Comparison of ENCODE assay signal across 9 cellular contexts in genomic region chr1:233327938-233328660, GRCh38. TPM values are rescaled to one million over a fixed set of nuclear protein-coding genes. Genes with fewer than 3 reads are reported as not detected.
DNase-seq lines count a peak whose midpoint lies in the region; ATAC-seq and TF ChIP-seq lines count a peak whose summit lies in the region.
"Had no signal": no experiment of that assay in that cellular context is flagged by ENCODE, and none has a peak within 500 bp of the region (broad histone marks: within the 10 kb centered on the region; RNA-seq: fewer than 3 reads in every experiment).

No MANE protein-coding gene starts in this region.

- POLR2A ChIA-PET in CD4-positive, alpha-beta memory T cell (lab: Charles Lee; ENCODE audit: partially characterized antibody): interaction anchor here (0.8 to 2.5 kb wide), 6 partner anchors 10 to 77 kb away, joined by 3 to 19 read pairs (median 3); partner anchors contain the start of gene PCNX2

- ATAC-seq in GM19395 (IDR thresholded peaks at IDR 0.05; ENCODE audit: unreplicated experiment): peak; percentile 33
- peak; percentile 23 for ATAC-seq in HG03442 (IDR thresholded peaks at IDR 0.05; ENCODE audit: unreplicated experiment)

- no peak for TF ChIP-seq POLR2A in testis (IDR thresholded peaks at IDR 0.05)

- CTCF ChIA-PET in CD4-positive, alpha-beta memory T cell (lab: Charles Lee; ENCODE audit: partially characterized antibody): interaction anchor here (1.1 to 1.6 kb wide), 2 partner anchors 23 to 27 kb away, joined by 3 to 5 read pairs; no protein-coding TSS in a partner anchor

- H3K4me1 ChIP-seq in CD4-positive, alpha-beta memory T cell (ENCODE audit: insufficient read depth, low read length): peaks cover 9% of the 10 kb centered on the region
- peaks cover 23% of the 10 kb centered on the region for H3K4me1 ChIP-seq in mononuclear cell (ENCODE audit: insufficient read depth, low read length)
- H3K4me1 ChIP-seq in testis: no peaks in the 10 kb centered on the region

- no peaks in the 10 kb centered on the region for H3K9me3 Mint-ChIP-seq in CD4-positive, alpha-beta memory T cell
- H3K9me3 Mint-ChIP-seq: T-helper 1 cell treated with Interleukin-12 subunit alpha and Interleukin-12 subunit beta and Interleukin-4 antibody, amounts not matched to agents 30 μg/mL and 1 μg/mL, for 36 hours had no signal

- H3K36me3 ChIP-seq in CD4-positive, alpha-beta memory T cell (ENCODE audit: insufficient read depth, low read length): no peaks in the 10 kb centered on the region
- H3K36me3 ChIP-seq in WERI-Rb-1: peaks cover 2% of the 10 kb centered on the region; the same call in 1 of the 2 replicates
- no peaks in the 10 kb centered on the region for H3K36me3 ChIP-seq in testis (ENCODE audit: low read depth, missing control alignments)

- no peak overlapping the region for H3K27ac Mint-ChIP-seq in CD4-positive, alpha-beta memory T cell
- H3K27ac Mint-ChIP-seq: T-helper 1 cell treated with Interleukin-12 subunit alpha and Interleukin-12 subunit beta and Interleukin-4 antibody, amounts not matched to agents 30 μg/mL and 1 μg/mL, for 36 hours had no signal

- H3K27me3 ChIP-seq in CD4-positive, alpha-beta memory T cell (ENCODE audit: insufficient read depth, low read length): no peaks in the 10 kb centered on the region
- H3K27me3 ChIP-seq in WERI-Rb-1 (ENCODE audit: insufficient read depth, low read depth, severe bottlenecking) (peaks cover 6% of the 10 kb centered on the region), mononuclear cell (ENCODE audit: insufficient read depth, low read length) (peaks cover 18% of the 10 kb centered on the region), testis (no peaks in the 10 kb centered on the region)

- no peaks in the 10 kb centered on the region for H3K9me3 ChIP-seq in CD4-positive, alpha-beta memory T cell (ENCODE audit: control insufficient read depth in 1 of 2, low read length in 2 of 2)
- H3K9me3 ChIP-seq in WERI-Rb-1 (ENCODE audit: severe bottlenecking) (no peaks in the 10 kb centered on the region), mononuclear cell (ENCODE audit: low read depth, low read length) (no peaks in the 10 kb centered on the region), testis (no peaks in the 10 kb centered on the region)

- H3K4me1 Mint-ChIP-seq in CD4-positive, alpha-beta memory T cell: peaks cover 9 to 20% (median 13%) of the 10 kb centered on the region in 4 donors

- no peak for TF ChIP-seq CTCF in WERI-Rb-1 (IDR thresholded peaks at IDR 0.05; ENCODE audit: low read depth, low read length)
- TF ChIP-seq CTCF in testis (IDR thresholded peaks at IDR 0.05): no peak

- no peaks in the 10 kb centered on the region for H3K27me3 Mint-ChIP-seq in CD4-positive, alpha-beta memory T cell

- peak overlapping the region; percentile 11 to 60 for H3K4me3 ChIP-seq in CD4-positive, alpha-beta memory T cell (ENCODE audit: low read length in 2 of 2)
- H3K4me3 ChIP-seq in WERI-Rb-1 (ENCODE audit: low read depth, low read length): peak overlapping the region; percentile 65
- peak overlapping the region; percentile 51 for H3K4me3 ChIP-seq in mononuclear cell (ENCODE audit: low read length)
- peak overlapping the region; percentile 64 to 77 for H3K4me3 ChIP-seq in testis

- intact Hi-C loops in CD4-positive, alpha-beta memory T cell (cut with micrococcal nuclease): loop anchor here (1.0 kb wide), 1 partner anchor 33 kb away; the partner anchor contains the start of gene PCNX2
- intact Hi-C loops in testis (cut with DNase I; ENCODE audit: low total_unique reads): no loop called here

- H3K27ac ChIP-seq in CD4-positive, alpha-beta memory T cell (ENCODE audit: low read depth, low read length): peak overlapping the region; percentile 31
- peak overlapping the region; percentile 70 for H3K27ac ChIP-seq in WERI-Rb-1
- peak overlapping the region; percentile 67 to 69 for H3K27ac ChIP-seq in testis

- H3K4me3 Mint-ChIP-seq in CD4-positive, alpha-beta memory T cell: peak overlapping the region in 4 of 8 donors; percentile 17 to 63 (median 48)

- H3K36me3 Mint-ChIP-seq in CD4-positive, alpha-beta memory T cell: peaks cover 0 to 2% of the 10 kb centered on the region in 2 donors

- whole genome bisulfite sequencing in testis, 2 donors: 0 to 1% methylated on average over 23 to 47 of the region's 105 CpGs

- DNase-seq in CD4-positive, alpha-beta memory T cell: peak; percentile 28 to 48 (median 43)
- DNase-seq in WERI-Rb-1 (peak; percentile 39), ecto neural progenitor cell (ENCODE audit: low spot score) (peak; percentile 60), testis (no peak), AG08395 (ENCODE audit: low spot score) (no peak)

RNA-seq across cellular contexts. Expression of gene MAP3K21, which starts 0.6 kb away (rescaled TPM):
- 1 to 10 TPM; 2.8 to 3.0 TPM for total RNA-seq in CD4-positive, alpha-beta memory T cell
- under 1 TPM in 1 of 2 donors, not detected in 1; 0.69 TPM for polyA plus RNA-seq in CD4-positive, alpha-beta memory T cell
- 2.4 TPM for total RNA-seq in mononuclear cell
- 100 to 1,000 TPM in 1 of 2 donors, 10 to 100 TPM in 1; 80.2 to 111 TPM for total RNA-seq in testis
- 17.2 TPM for polyA plus RNA-seq in testis (ENCODE audit: insufficient read depth, low read depth, low replicate concordance)

RNA-seq across cellular contexts. Expression of gene PCNX2, which starts 32.6 kb away (rescaled TPM):
- 100 to 1,000 TPM in 1 of 2 experiments, 10 to 100 TPM in 1; 99.2 to 109 TPM for total RNA-seq in CD4-positive, alpha-beta memory T cell
- 10 to 100 TPM in 1 of 2 donors, 1 to 10 TPM in 1; 1.8 to 12.1 TPM for polyA plus RNA-seq in CD4-positive, alpha-beta memory T cell
- total RNA-seq in mononuclear cell: 38.4 TPM
- 10 to 100 TPM; 27.6 to 28.9 TPM for total RNA-seq in testis
- 8.4 TPM for polyA plus RNA-seq in testis (ENCODE audit: insufficient read depth, low read depth, low replicate concordance)

Comparison
In these comparisons a context has a peak if more than half of its experiments do, and no peak if none do; other contexts are left out.
1. DNase-seq: peak in CD4-positive, alpha-beta memory T cell (5 of 5), WERI-Rb-1 (single experiment) and ecto neural progenitor cell (single experiment); none in testis (single experiment) and AG08395 (single experiment).
2. RNA of gene MAP3K21, which starts 0.6 kb away (total RNA-seq): 80.2 to 111 TPM in testis; 2.8 to 3.0 TPM in CD4-positive, alpha-beta memory T cell and 2.4 TPM in mononuclear cell (single experiment); every median in the first group is over 10 times any median in the second.
3. Peak in every context shown above with its lines, with median percentiles within 50 percentile points of each other: H3K27ac ChIP-seq and H3K4me3 ChIP-seq.